24 cellular contexts compared by ENCODE assay signal in the genomic region with DNA sequence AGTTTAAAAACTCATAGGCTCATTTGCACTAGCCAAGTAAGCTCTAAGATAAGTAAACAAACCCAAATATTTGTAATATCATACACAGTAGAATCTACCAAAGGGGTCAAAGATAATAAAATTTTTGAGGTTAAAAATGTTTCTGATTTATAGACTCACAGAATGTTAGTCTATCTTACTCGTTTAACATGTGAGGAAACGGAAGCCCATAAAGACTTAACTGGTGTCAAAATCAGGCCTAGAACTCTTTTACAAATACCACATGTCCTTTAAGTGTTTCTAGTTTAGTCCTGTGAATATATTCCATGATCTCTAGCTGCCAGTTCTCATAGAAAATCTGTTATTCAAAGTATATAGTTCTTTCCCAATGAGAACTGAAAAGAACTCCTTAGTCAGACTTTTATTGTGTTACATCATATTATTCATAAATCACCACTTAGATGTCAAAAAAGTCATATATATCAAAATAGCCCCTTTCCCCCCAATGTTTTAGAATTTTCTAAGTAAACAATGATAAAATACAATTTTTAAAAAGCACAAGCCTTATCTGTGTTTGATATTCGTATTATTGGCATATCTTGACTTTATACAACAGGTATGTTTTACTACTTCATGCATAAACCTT. TPM values are rescaled to one million over a fixed set of nuclear protein-coding genes. Genes with fewer than 3 reads are reported as not detected.
DNase-seq lines count a peak whose midpoint lies in the region; ATAC-seq, FAIRE-seq and TF ChIP-seq lines count a peak whose summit lies in the region.
"Had no signal": no experiment of that assay in that cellular context is flagged by ENCODE, and none has a peak within 500 bp of the region (broad histone marks: within the 10 kb centered on the region; RNA-seq: fewer than 3 reads in every experiment).

No MANE protein-coding gene starts in this region.

- no peak overlapping the region for H3K4me3 Mint-ChIP-seq in activated CD8-positive, alpha-beta memory T cell treated with anti-CD3 and anti-CD28 coated beads, Interleukin-2, amount 10 ng/mL, durations not matched to agents 7 days and 5 days
- no peak overlapping the region for H3K4me3 Mint-ChIP-seq in naive thymus-derived CD8-positive, alpha-beta T cell
- H3K4me3 Mint-ChIP-seq: activated T-helper 1 cell treated with anti-CD3 and anti-CD28 coated beads, Interleukin-12 subunit alpha, Interleukin-12 subunit beta, Interleukin-2, Interleukin-4 antibody, amounts not matched to agents 30 ng/mL and 10 ng/mL and 1 ng/mL, durations not matched to agents 14 hours and 24 hours and 36 hours; CD14-positive monocyte had no signal

- no peaks in the 10 kb centered on the region for H3K27me3 Mint-ChIP-seq in activated CD8-positive, alpha-beta memory T cell treated with anti-CD3 and anti-CD28 coated beads, Interleukin-2, amount 10 ng/mL, durations not matched to agents 7 days and 5 days
- H3K27me3 Mint-ChIP-seq in naive thymus-derived CD8-positive, alpha-beta T cell, result no peaks in the 10 kb centered on the region

- H3K4me1 ChIP-seq in K562 (replicated peaks in 1 of 2; ENCODE audit: control insufficient read depth in 2 of 2, insufficient read depth in 2 of 2, low read length in 2 of 2) (no peaks in the 10 kb centered on the region; a peak in 3 of 5 replicates), right atrium auricular region (peaks cover 0 to 68% of the 10 kb centered on the region in 2 donors)

- no peak for TF ChIP-seq POLR2A in K562 (conservative IDR thresholded peaks at IDR 0.05)
- TF ChIP-seq POLR2A in GM18505 (IDR thresholded peaks at IDR 0.05; ENCODE audit: borderline replicate concordance, extremely low read depth, insufficient read depth, insufficient read length), result no peak

- H3K27ac ChIP-seq in K562 (ENCODE audit: extremely low read depth, low read depth, low read length) (no peak overlapping the region), right atrium auricular region (no peak overlapping the region)
- H3K27ac ChIP-seq: neutrophil had no signal

- in situ Hi-C loops in K562 (cut with MboI), result no loop called here

- H3K27ac Mint-ChIP-seq in activated CD8-positive, alpha-beta memory T cell treated with anti-CD3 and anti-CD28 coated beads, Interleukin-2, amount 10 ng/mL, durations not matched to agents 7 days and 5 days, result peak overlapping the region; percentile 15
- peak overlapping the region in 9 of 10 donors; percentile 18 to 73 (median 57) for H3K27ac Mint-ChIP-seq in naive thymus-derived CD8-positive, alpha-beta T cell
- H3K27ac Mint-ChIP-seq: activated T-helper 1 cell treated with anti-CD3 and anti-CD28 coated beads, Interleukin-12 subunit alpha, Interleukin-12 subunit beta, Interleukin-2, Interleukin-4 antibody, amounts not matched to agents 30 ng/mL and 10 ng/mL and 1 ng/mL, durations not matched to agents 14 hours and 24 hours and 36 hours; CD14-positive monocyte had no signal

- H2AFZ ChIP-seq in K562 (ENCODE audit: low read depth, low read length), result no peak overlapping the region

- ATAC-seq in activated CD8-positive, alpha-beta memory T cell treated with anti-CD3 and anti-CD28 coated beads, Interleukin-2, amount 10 ng/mL, durations not matched to agents 7 days and 5 days, result no peak
- no peak for ATAC-seq in K562
- ATAC-seq in naive thymus-derived CD8-positive, alpha-beta T cell, result no peak
- no peak for ATAC-seq in GM18505 (IDR thresholded peaks at IDR 0.05; ENCODE audit: unreplicated experiment)

- TF ChIP-seq RAD21 in K562 (CRISPR knock-in tag; conservative IDR thresholded peaks at IDR 0.05 in 1 of 2, IDR thresholded peaks at IDR 0.05 in 1 of 2), result no peak

- H3K9me1 ChIP-seq in K562 (ENCODE audit: control insufficient read depth, insufficient read depth, low read length), result no peaks in the 10 kb centered on the region

- H3K36me3 ChIP-seq in K562 (ENCODE audit: control insufficient read depth, insufficient read depth, low read length), result peaks cover 68% of the 10 kb centered on the region
- H3K36me3 ChIP-seq in right atrium auricular region, result peaks cover 7% of the 10 kb centered on the region

- no peak overlapping the region for H3K9ac ChIP-seq in K562 (ENCODE audit: insufficient read depth in 1 of 2, low read depth in 2 of 2, low read length in 2 of 2)

- 45% methylated on average over 3 of the region's 3 CpGs for WGBS in K562 (ENCODE audit: insufficient coverage, low coverage, missing lambda C conversion rate)

- no peaks in the 10 kb centered on the region for H3K27me3 ChIP-seq in K562 (ENCODE audit: control insufficient read depth in 2 of 2, insufficient read depth in 2 of 2, low read length in 2 of 2)
- H3K27me3 ChIP-seq in right atrium auricular region, result no peaks in the 10 kb centered on the region
- H3K27me3 ChIP-seq: neutrophil had no signal

- H3K9me3 Mint-ChIP-seq in activated CD8-positive, alpha-beta memory T cell treated with anti-CD3 and anti-CD28 coated beads, Interleukin-2, amount 10 ng/mL, durations not matched to agents 7 days and 5 days (ENCODE audit: low read depth), result no peaks in the 10 kb centered on the region
- H3K9me3 Mint-ChIP-seq in naive thymus-derived CD8-positive, alpha-beta T cell, result no peaks in the 10 kb centered on the region
- H3K9me3 Mint-ChIP-seq: activated T-helper 1 cell treated with anti-CD3 and anti-CD28 coated beads, Interleukin-12 subunit alpha, Interleukin-12 subunit beta, Interleukin-2, Interleukin-4 antibody, amounts not matched to agents 30 ng/mL and 10 ng/mL and 1 ng/mL, durations not matched to agents 14 hours and 24 hours and 36 hours; CD14-positive monocyte had no signal

- peaks cover 51% of the 10 kb centered on the region for H3K36me3 Mint-ChIP-seq in activated CD8-positive, alpha-beta memory T cell treated with anti-CD3 and anti-CD28 coated beads, Interleukin-2, amount 10 ng/mL, durations not matched to agents 7 days and 5 days
- H3K36me3 Mint-ChIP-seq in naive thymus-derived CD8-positive, alpha-beta T cell, result peaks cover 0 to 72% (median 15%) of the 10 kb centered on the region in 3 donors

- no peak for TF ChIP-seq EP300 in K562 (IDR thresholded peaks at IDR 0.05; ENCODE audit: low read length)

- H3K4me1 Mint-ChIP-seq in activated CD8-positive, alpha-beta memory T cell treated with anti-CD3 and anti-CD28 coated beads, Interleukin-2, amount 10 ng/mL, durations not matched to agents 7 days and 5 days, result peaks cover 64% of the 10 kb centered on the region
- H3K4me1 Mint-ChIP-seq in naive thymus-derived CD8-positive, alpha-beta T cell, result peaks cover 25 to 89% (median 71%) of the 10 kb centered on the region in 4 donors

- DNase-seq in activated CD8-positive, alpha-beta memory T cell treated with anti-CD3 and anti-CD28 coated beads, Interleukin-2, amount 10 ng/mL, durations not matched to agents 7 days and 5 days, result no peak
- DNase-seq in activated CD8-positive, alpha-beta memory T cell treated with anti-CD3 and anti-CD28 coated beads for 24 hours, result no peak
- no peak for DNase-seq in HEK293T (ENCODE audit: extremely low spot score)
- no peak for DNase-seq in K562 (ENCODE audit: extremely low read depth in 1 of 4, low spot score in 3 of 4)
- DNase-seq in naive thymus-derived CD8-positive, alpha-beta T cell, result no peak
- DNase-seq in NCI-H1930 (lab: John Stamatoyannopoulos, UW), result no peak
- no peak for DNase-seq in right atrium auricular region (ENCODE audit: low spot score)
- DNase-seq: amygdala; DND-41; GOT3; hippocampal formation; kidney glomerular epithelial cell; midbrain; NCI-H187 treated with DMSO at 0.1 percent for 48 hours; NK-92 treated with Interleukin-12 subunit alpha and Interleukin-12 subunit beta, amount 100 ng/mL, for 24 hours; stimulated activated CD4-positive, alpha-beta T cell treated with anti-CD3 and anti-CD28 coated beads, Interleukin-15, amount 100 ng/mL, for 24 hours; stimulated activated naive CD4-positive, alpha-beta T cell; SW 1271; trophoblast cell had no signal

- FAIRE-seq in K562 (lab: Jason Lieb, UNC), result no peak
- FAIRE-seq: colon had no signal

- H4K20me1 ChIP-seq in K562 (replicated peaks; ENCODE audit: control insufficient read depth, insufficient read depth, low read length), result no peaks in the 10 kb centered on the region

- no peak for TF ChIP-seq CTCF in K562 (IDR thresholded peaks at IDR 0.05 in 2 of 3, conservative IDR thresholded peaks at IDR 0.05 in 1 of 3; ENCODE audit: insufficient read depth in 2 of 3, low read depth in 1 of 3, low read length in 3 of 3)
- no peak for TF ChIP-seq CTCF in right atrium auricular region (IDR thresholded peaks at IDR 0.05)

- intact Hi-C loops in K562 (cut with micrococcal nuclease), result no loop called here

- CTCF ChIA-PET in activated CD8-positive, alpha-beta memory T cell treated with anti-CD3 and anti-CD28 coated beads, Interleukin-2, amount 10 ng/mL, durations not matched to agents 7 days and 5 days (lab: Charles Lee), result interaction anchor here (0.8 to 1.3 kb wide), 3 partner anchors 17 to 206 kb away, joined by 3 read pairs; no protein-coding TSS in a partner anchor
- CTCF ChIA-PET in HEK293T (lab: Yijun Ruan, JAX), result no interaction called here
- CTCF ChIA-PET in K562 (lab: Yijun Ruan, JAX; ENCODE audit: low intra/inter-chr PET ratio), result no interaction called here

- no TSS peak for BruUV-seq in K562 (replicated peaks; lab: Mats Ljungman, UMichigan)

- POLR2A ChIA-PET in HEK293T (lab: Yijun Ruan, JAX), result no interaction called here
- POLR2A ChIA-PET in K562 (lab: Yijun Ruan, JAX), result interaction anchor here (0.6 kb wide), 1 partner anchor 184 kb away, joined by 3 read pairs; no protein-coding TSS in a partner anchor
- POLR2A ChIA-PET in naive thymus-derived CD8-positive, alpha-beta T cell (lab: Charles Lee), result interaction anchor here (0.8 kb wide), 1 partner anchor 14 kb away, joined by 3 read pairs; a partner anchor contains a TSS

- peaks cover 91% of the 10 kb centered on the region for H3K79me2 ChIP-seq in K562 (ENCODE audit: control insufficient read depth, insufficient read depth, low read length)

- no peak overlapping the region for H3K4me2 ChIP-seq in K562 (ENCODE audit: insufficient read depth, low read length)

- H3K9me3 ChIP-seq in K562 (replicated peaks; ENCODE audit: control insufficient read depth, insufficient read depth, low read depth, low read length) (no peaks in the 10 kb centered on the region), right atrium auricular region (no peaks in the 10 kb centered on the region)
- H3K9me3 ChIP-seq: neutrophil had no signal

- H3K4me3 ChIP-seq in K562, result no peak overlapping the region
- no peak overlapping the region for H3K4me3 ChIP-seq in right atrium auricular region

RNA-seq across cellular contexts. Expression of a gene that starts 13.9 kb away (rescaled TPM):
- 10 to 100 TPM; 57.6 to 71.2 TPM for total RNA-seq in activated CD8-positive, alpha-beta memory T cell treated with anti-CD3 and anti-CD28 coated beads, Interleukin-2, amount 10 ng/mL, durations not matched to agents 7 days and 5 days
- total RNA-seq in K562 (2011; cell fraction: chromatin; rRNA removed; ENCODE audit: low replicate concordance), result 10.7 and 28.6 TPM in 2 replicates
- 6.7 and 7.6 TPM in 2 replicates for total RNA-seq in K562 (2011; cell fraction: nucleolus; rRNA removed)
- total RNA-seq in K562 (2011; cell fraction: nucleoplasm; rRNA removed), result 20.8 and 42.9 TPM in 2 replicates
- total RNA-seq in K562 (2014; rRNA removed) (10.3 and 11.8 TPM in 2 replicates), K562 (2014; rRNA removed; fragmentation: Illumina TruSeq; extraction: Trizol) (25.5 and 26.8 TPM in 2 replicates), K562 (2015; rRNA removed; fragmentation: Illumina TruSeq; extraction: Trizol) (23.6 and 25.4 TPM in 2 replicates), K562 (2021) (41.8 and 48.4 TPM in 2 replicates), right atrium auricular region (10 to 100 TPM; 26.8 to 27.8 TPM)
- polyA plus RNA-seq in K562 (2011; rRNA removed) (17.6 and 19.8 TPM in 2 replicates), K562 (2014; fragmentation: Illumina TruSeq; extraction: Trizol) (32.4 and 35.8 TPM in 2 replicates), K562 (2014; fragmentation: Nextera tagmentation; extraction: Ambion mirVana) (10 to 100 TPM; 20.2 to 20.9 TPM), K562 (2014; rRNA removed) (15.9 and 16.7 TPM in 2 replicates)
- 4.0 and 10.5 TPM in 2 replicates for polyA plus RNA-seq in K562 (2011; cell fraction: cytosol; rRNA removed)
- 11.3 and 16.5 TPM in 2 replicates for polyA plus RNA-seq in K562 (2011; cell fraction: nucleus; rRNA removed)
- 30.3 and 32.9 TPM in 2 replicates for polyA plus RNA-seq in K562 (2012)
- 14.8 and 18.2 TPM in 2 replicates for polyA minus RNA-seq in K562 (2011; rRNA and poly(A)+ RNA removed)
- 12.5 and 15.7 TPM in 2 replicates for polyA minus RNA-seq in K562 (2011; cell fraction: cytosol; rRNA and poly(A)+ RNA removed)
- polyA minus RNA-seq in K562 (2011; cell fraction: nucleus; rRNA and poly(A)+ RNA removed), result 10.0 and 16.6 TPM in 2 replicates
- total RNA-seq in naive thymus-derived CD8-positive, alpha-beta T cell, result 10 to 100 TPM; 49.6 to 62.3 TPM
- polyA plus RNA-seq in naive thymus-derived CD8-positive, alpha-beta T cell, result 10 to 100 TPM; 34.6 to 37.2 (median 36.8) TPM
